25 cellular contexts compared by ENCODE assay signal in genomic region chr4:39278476-39278875, GRCh38.
"Had no signal": no experiment of that assay in that cellular context is flagged by ENCODE, and none has a peak within 500 bp of the region (broad histone marks: within the 10 kb centered on the region; RNA-seq: fewer than 3 reads in every experiment).

No MANE protein-coding gene starts in this region.

- DNase-seq: immature natural killer cell; left ventricle myocardium inferior; mesendoderm; naive B cell; natural killer cell; nephron progenitor cell; occipital lobe; retina; right cardiac atrium; sigmoid colon; small intestine; spleen; stimulated activated CD4-positive, alpha-beta T cell treated with anti-CD3 and anti-CD28 coated beads, Interleukin-4, amount 100 ng/mL, for 24 hours; stimulated activated naive CD4-positive, alpha-beta T cell treated with Interleukin-2 at 50 U/mL for 16 hours; stimulated activated naive CD8-positive, alpha-beta T cell treated with anti-CD3 and anti-CD28 coated beads, Interleukin-15, amount 100 ng/mL, for 72 hours; substantia nigra; testis; thyroid gland; transverse colon had no signal

- ATAC-seq: natural killer cell; right cardiac atrium; stimulated activated memory B cell treated with anti-CD40 and anti-IgM and Interleukin-4, amounts not matched to agents 10 μg/mL and 1 μg/mL and 100 μg/mL, for 72 hours had no signal

- H3K27ac ChIP-seq: left ventricle myocardium inferior, neural progenitor cell, neutrophil, parathyroid adenoma, sigmoid colon, spleen, testis, thyroid gland, transverse colon, upper lobe of left lung, vagina had no signal
